9 cellular contexts compared by ENCODE assay signal in genomic region chr22:36358533-36359171, GRCh38. TPM values are rescaled to one million over a fixed set of nuclear protein-coding genes. Genes with fewer than 3 reads are reported as not detected.
A peak's percentile ranks its signal among the peaks of the same experiment; 100 is the strongest.
DNase-seq lines count a peak whose midpoint lies in the region; ATAC-seq and TF ChIP-seq lines count a peak whose summit lies in the region.
"Had no signal": no experiment of that assay in that cellular context is flagged by ENCODE, and none has a peak within 500 bp of the region (broad histone marks: within the 10 kb centered on the region; RNA-seq: fewer than 3 reads in every experiment).

No MANE protein-coding gene starts in this region.

- H3K27me3 Mint-ChIP-seq in CD14-positive monocyte (ENCODE audit: low read depth in 3 of 3) (no peaks in the 10 kb centered on the region), endodermal cell (ENCODE audit: insufficient read depth) (no peaks in the 10 kb centered on the region)

- no TSS peak for BruUV-seq in PC-3 (replicated peaks; lab: Mats Ljungman, UMichigan)

- H3K4me3 Mint-ChIP-seq in CD14-positive monocyte = peak overlapping the region in 1 of 2 donors; percentile 55
- no peak overlapping the region for H3K4me3 Mint-ChIP-seq in endodermal cell

- TF ChIP-seq CTCF in CD14-positive monocyte (IDR thresholded peaks at IDR 0.05) (no peak), PC-3 (conservative IDR thresholded peaks at IDR 0.05; ENCODE audit: low read depth, low read length) (no peak), endodermal cell (conservative IDR thresholded peaks at IDR 0.05) (no peak), omental fat pad (IDR thresholded peaks at IDR 0.05) (no peak)

- DNase-seq in CD14-positive monocyte (ENCODE audit: low spot score) = no peak
- DNase-seq in PC-3 = peak; percentile 43
- no peak for DNase-seq in endodermal cell
- DNase-seq in omental fat pad (ENCODE audit: low spot score) = no peak
- no peak for DNase-seq in NCI-H146 treated with DMSO at 0.1 percent for 48 hours (lab: John Stamatoyannopoulos, UW; ENCODE audit: unreplicated experiment)
- DNase-seq in NCI-H2196 (lab: John Stamatoyannopoulos, UW; ENCODE audit: unreplicated experiment) = no peak
- DNase-seq: occipital lobe had no signal

- no peaks in the 10 kb centered on the region for H3F3A ChIP-seq in PC-3 (ENCODE audit: low read length, unreplicated experiment)

- peak overlapping the region; percentile 46 for H3K27ac ChIP-seq in PC-3 (ENCODE audit: low read length)
- no peak overlapping the region for H3K27ac ChIP-seq in endodermal cell (ENCODE audit: low read depth, low read length)

- peaks cover 100% of the 10 kb centered on the region for H3K79me2 ChIP-seq in PC-3 (ENCODE audit: low read length)

- no peak overlapping the region for H3K9ac ChIP-seq in PC-3 (ENCODE audit: low read length)
- peak overlapping the region; percentile 34 for H3K9ac ChIP-seq in endodermal cell (ENCODE audit: extremely low read depth, low read length, poor library complexity, severe bottlenecking)

- peaks cover 84% of the 10 kb centered on the region for H4K20me1 ChIP-seq in PC-3 (ENCODE audit: low read length)

- H3K9me3 ChIP-seq in PC-3 (ENCODE audit: low read length) = no peaks in the 10 kb centered on the region
- no peaks in the 10 kb centered on the region for H3K9me3 ChIP-seq in endodermal cell (ENCODE audit: control insufficient read depth, low read length)

- H3K27ac Mint-ChIP-seq in CD14-positive monocyte (peak overlapping the region; percentile 83 to 95 (median 89)), endodermal cell (peak overlapping the region; percentile 73)

- peaks cover 17% of the 10 kb centered on the region for H3K36me3 ChIP-seq in PC-3 (ENCODE audit: low read depth, low read length)
- peaks cover 27% of the 10 kb centered on the region for H3K36me3 ChIP-seq in endodermal cell (ENCODE audit: control insufficient read depth, insufficient read depth, low read length)

- no peak overlapping the region for H3K4me3 ChIP-seq in PC-3 (ENCODE audit: low read length)
- H3K4me3 ChIP-seq in endodermal cell (ENCODE audit: low read length) = no peak overlapping the region

- peak overlapping the region; percentile 41 for H3K4me2 ChIP-seq in PC-3 (ENCODE audit: low read length)

- H3K4me1 ChIP-seq in PC-3 (ENCODE audit: insufficient read depth, low read length) (peaks cover 70% of the 10 kb centered on the region), endodermal cell (ENCODE audit: control insufficient read depth, insufficient read depth, low read length) (peaks cover 31% of the 10 kb centered on the region)

- H2AFZ ChIP-seq in PC-3 (ENCODE audit: low read length) = no peak overlapping the region

- H3K4me1 Mint-ChIP-seq in CD14-positive monocyte (peaks cover 87% of the 10 kb centered on the region), endodermal cell (peaks cover 64% of the 10 kb centered on the region)

- POLR2A ChIA-PET in PC-3 (lab: Charles Lee; ENCODE audit: unreplicated experiment) = no interaction called here

- H3K9me2 ChIP-seq in PC-3 (replicated peaks; ENCODE audit: low read length) = no peaks in the 10 kb centered on the region

- intact Hi-C loops in CD14-positive monocyte (cut with micrococcal nuclease) (no loop called here), PC-3 (cut with micrococcal nuclease) (no loop called here)

- CTCF ChIA-PET in PC-3 (lab: Charles Lee) = no interaction called here

- H3K9me3 Mint-ChIP-seq in CD14-positive monocyte (no peaks in the 10 kb centered on the region), endodermal cell (no peaks in the 10 kb centered on the region)

- H3K27me3 ChIP-seq in PC-3 (ENCODE audit: low read length) (no peaks in the 10 kb centered on the region), endodermal cell (ENCODE audit: control insufficient read depth, insufficient read depth, low read length, poor library complexity, severe bottlenecking) (no peaks in the 10 kb centered on the region)

- WGBS in endodermal cell (ENCODE audit: insufficient coverage in 1 of 2, insufficient read length in 1 of 2), 2 experiments = 84 to 93% methylated on average over 3 to 7 of the region's 7 CpGs

- peaks cover 31 to 70% of the 10 kb centered on the region in 2 donors for H3K36me3 Mint-ChIP-seq in CD14-positive monocyte
- H3K36me3 Mint-ChIP-seq in endodermal cell (ENCODE audit: low read depth) = peaks cover 15% of the 10 kb centered on the region

- ATAC-seq in PC-3 (peak; percentile 16; the same call in 1 of the 2 replicates), omental fat pad (ENCODE audit: low FRiP score) (peak; percentile 17), HG03045 (IDR thresholded peaks at IDR 0.05; ENCODE audit: unreplicated experiment) (no peak), HG03097 (IDR thresholded peaks at IDR 0.05; ENCODE audit: low FRiP score, unreplicated experiment) (no peak)

RNA-seq across cellular contexts. Expression of gene MYH9, which starts 29.1 kb away (rescaled TPM):
- 10 to 100 TPM; 35.6 to 79.5 TPM for polyA plus RNA-seq in CD14-positive monocyte
- total RNA-seq in PC-3 (2014; rRNA removed) = 357 and 546 TPM in 2 replicates
- total RNA-seq in endodermal cell = 100 to 1,000 TPM; 270 to 288 TPM
- 131 TPM for polyA plus RNA-seq in endodermal cell (2013, experiment 1 of 2)
- polyA plus RNA-seq in endodermal cell (2013, experiment 2 of 2) = 136 TPM
- total RNA-seq in omental fat pad = 100 to 1,000 TPM; 225 to 463 (median 370) TPM

Comparison
In these comparisons a context has a peak if more than half of its experiments do, and no peak if none do; other contexts are left out.
1. ATAC-seq: peak in PC-3 (single experiment) and omental fat pad (single experiment); none in HG03045 (single experiment) and HG03097 (single experiment).